20 cellular contexts compared by ENCODE assay signal in genomic region chr5:177343777-177344176, GRCh38. TPM values are rescaled to one million over a fixed set of nuclear protein-coding genes. Genes with fewer than 3 reads are reported as not detected.
A peak's percentile ranks its signal among the peaks of the same experiment; 100 is the strongest.
DNase-seq lines count a peak whose midpoint lies in the region; ATAC-seq and TF ChIP-seq lines count a peak whose summit lies in the region.
"Had no signal": no experiment of that assay in that cellular context is flagged by ENCODE, and none has a peak within 500 bp of the region (broad histone marks: within the 10 kb centered on the region; RNA-seq: fewer than 3 reads in every experiment).

No MANE protein-coding gene starts in this region.

- intact Hi-C loops in activated T-helper 2 cell treated with anti-CD3 and anti-CD28 coated beads, Interferon-gamma antibody, Interleukin-2, Interleukin-4, amounts not matched to agents 10 μg/mL and 5 μg/mL and 100 μg/mL, durations not matched to agents 14 hours and 24 hours and 36 hours (cut with micrococcal nuclease) = no loop called here
- intact Hi-C loops in lower lobe of right lung (cut with DNase I) = no loop called here

- H3K4me1 Mint-ChIP-seq in T-helper 17 cell = peaks cover 21% of the 10 kb centered on the region
- H3K4me1 Mint-ChIP-seq in activated T-helper 2 cell treated with anti-CD3 and anti-CD28 coated beads, Interferon-gamma antibody, Interleukin-2, Interleukin-4, amounts not matched to agents 10 μg/mL and 5 μg/mL and 100 μg/mL, durations not matched to agents 14 hours and 24 hours and 36 hours (ENCODE audit: low read depth) = peaks cover 28% of the 10 kb centered on the region

- H3K9me3 Mint-ChIP-seq in activated T-helper 2 cell treated with anti-CD3 and anti-CD28 coated beads, Interferon-gamma antibody, Interleukin-2, Interleukin-4, amounts not matched to agents 10 μg/mL and 5 μg/mL and 100 μg/mL, durations not matched to agents 14 hours and 24 hours and 36 hours = peaks cover 5% of the 10 kb centered on the region
- H3K9me3 Mint-ChIP-seq: IgD-negative memory B cell had no signal

- no peaks in the 10 kb centered on the region for H3K27me3 Mint-ChIP-seq in T-helper 17 cell
- no peaks in the 10 kb centered on the region for H3K27me3 Mint-ChIP-seq in activated T-helper 2 cell treated with anti-CD3 and anti-CD28 coated beads, Interferon-gamma antibody, Interleukin-2, Interleukin-4, amounts not matched to agents 10 μg/mL and 5 μg/mL and 100 μg/mL, durations not matched to agents 14 hours and 24 hours and 36 hours (ENCODE audit: low read depth)
- H3K27me3 Mint-ChIP-seq: CD4-positive, alpha-beta memory T cell; IgD-negative memory B cell had no signal

- no peak overlapping the region for H3K4me3 Mint-ChIP-seq in T-helper 17 cell
- no peak overlapping the region for H3K4me3 Mint-ChIP-seq in activated T-helper 2 cell treated with anti-CD3 and anti-CD28 coated beads, Interferon-gamma antibody, Interleukin-2, Interleukin-4, amounts not matched to agents 10 μg/mL and 5 μg/mL and 100 μg/mL, durations not matched to agents 14 hours and 24 hours and 36 hours (ENCODE audit: low read depth)
- H3K4me3 Mint-ChIP-seq: CD4-positive, alpha-beta memory T cell; IgD-negative memory B cell had no signal

- H3K27ac Mint-ChIP-seq in T-helper 17 cell = peak overlapping the region; percentile 49
- H3K27ac Mint-ChIP-seq in activated T-helper 2 cell treated with anti-CD3 and anti-CD28 coated beads, Interferon-gamma antibody, Interleukin-2, Interleukin-4, amounts not matched to agents 10 μg/mL and 5 μg/mL and 100 μg/mL, durations not matched to agents 14 hours and 24 hours and 36 hours = peak overlapping the region; percentile 6
- H3K27ac Mint-ChIP-seq: CD4-positive, alpha-beta memory T cell; IgD-negative memory B cell had no signal

- no peak overlapping the region for H3K4me3 ChIP-seq in lower lobe of right lung
- H3K4me3 ChIP-seq: SJSA1 had no signal

- ATAC-seq in T-helper 17 cell (no peak), lower lobe of right lung (no peak), GM19023 (IDR thresholded peaks at IDR 0.05; ENCODE audit: unreplicated experiment) (no peak), GM21723 (IDR thresholded peaks at IDR 0.05; ENCODE audit: unreplicated experiment) (no peak)

- H3K27me3 ChIP-seq in lower lobe of right lung (ENCODE audit: low read depth) = no peaks in the 10 kb centered on the region
- H3K27me3 ChIP-seq: SJSA1 had no signal

- H3K9me3 ChIP-seq in T-helper 17 cell (ENCODE audit: control insufficient read depth, low read length, poor library complexity, severe bottlenecking) = no peaks in the 10 kb centered on the region
- H3K9me3 ChIP-seq in lower lobe of right lung = no peaks in the 10 kb centered on the region
- H3K9me3 ChIP-seq: SJSA1 had no signal

- peaks cover 21% of the 10 kb centered on the region for H3K4me1 ChIP-seq in lower lobe of right lung
- H3K4me1 ChIP-seq: SJSA1 had no signal

- no peak for DNase-seq in T-helper 17 cell
- DNase-seq in activated T-helper 2 cell treated with anti-CD3 and anti-CD28 coated beads, Interferon-gamma antibody, Interleukin-2, Interleukin-4, amounts not matched to agents 10 μg/mL and 5 μg/mL and 100 μg/mL, durations not matched to agents 14 hours and 24 hours and 36 hours (ENCODE audit: low spot score) = no peak
- DNase-seq in lower lobe of right lung = peak; percentile 10
- DNase-seq: C1 segment of cervical spinal cord; CD4-positive, alpha-beta memory T cell; COR-L47; DMS53; GOT3; HCEC 1CT; NCI-H1048; NCI-H1417; NCI-H1694; NCI-H2029 treated with DMSO at 0.1 percent for 48 hours; NCI-H526 treated with DMSO at 0.1 percent for 48 hours; Right ventricle myocardium superior; RPMI8226 had no signal

- H3K36me3 ChIP-seq in lower lobe of right lung = peaks cover 75% of the 10 kb centered on the region

- peaks cover 3% of the 10 kb centered on the region for H3K36me3 Mint-ChIP-seq in T-helper 17 cell (ENCODE audit: low read depth)
- peaks cover 56% of the 10 kb centered on the region for H3K36me3 Mint-ChIP-seq in activated T-helper 2 cell treated with anti-CD3 and anti-CD28 coated beads, Interferon-gamma antibody, Interleukin-2, Interleukin-4, amounts not matched to agents 10 μg/mL and 5 μg/mL and 100 μg/mL, durations not matched to agents 14 hours and 24 hours and 36 hours (ENCODE audit: low read depth)

- H3K27ac ChIP-seq in lower lobe of right lung = no peak overlapping the region
- H3K27ac ChIP-seq: SJSA1 had no signal

- TF ChIP-seq CTCF in lower lobe of right lung (IDR thresholded peaks at IDR 0.05) = no peak

RNA-seq across cellular contexts. Expression of gene LMAN2, which starts 7.7 kb away (rescaled TPM):
- total RNA-seq in T-helper 17 cell (10 to 100 TPM; 75.5 to 89.8 TPM), lower lobe of right lung (108 TPM)
- total RNA-seq in activated T-helper 2 cell treated with anti-CD3 and anti-CD28 coated beads, Interferon-gamma antibody, Interleukin-2, Interleukin-4, amounts not matched to agents 10 μg/mL and 5 μg/mL and 100 μg/mL, durations not matched to agents 14 hours and 24 hours and 36 hours = 130 and 137 TPM in 2 replicates

RNA-seq across cellular contexts. Expression of gene RGS14, which starts 13.9 kb away (rescaled TPM):
- 100 to 1,000 TPM in 1 of 2 donors, 10 to 100 TPM in 1; 76.7 to 110 TPM for total RNA-seq in T-helper 17 cell
- total RNA-seq in activated T-helper 2 cell treated with anti-CD3 and anti-CD28 coated beads, Interferon-gamma antibody, Interleukin-2, Interleukin-4, amounts not matched to agents 10 μg/mL and 5 μg/mL and 100 μg/mL, durations not matched to agents 14 hours and 24 hours and 36 hours = 36.2 and 40.5 TPM in 2 replicates
- total RNA-seq in lower lobe of right lung = 16.2 TPM

RNA-seq across cellular contexts. Expression of gene MXD3, which starts 32.1 kb away (rescaled TPM):
- 10 to 100 TPM in 1 of 2 donors, 1 to 10 TPM in 1; 8.7 to 11.8 TPM for total RNA-seq in T-helper 17 cell
- 12.8 and 13.9 TPM in 2 replicates for total RNA-seq in activated T-helper 2 cell treated with anti-CD3 and anti-CD28 coated beads, Interferon-gamma antibody, Interleukin-2, Interleukin-4, amounts not matched to agents 10 μg/mL and 5 μg/mL and 100 μg/mL, durations not matched to agents 14 hours and 24 hours and 36 hours
- total RNA-seq in lower lobe of right lung = 10.8 TPM

RNA-seq across cellular contexts. Expression of gene PRELID1, which starts 40.2 kb away (rescaled TPM):
- 10 to 100 TPM; 44.9 to 55.8 TPM for total RNA-seq in T-helper 17 cell
- 223 and 229 TPM in 2 replicates for total RNA-seq in activated T-helper 2 cell treated with anti-CD3 and anti-CD28 coated beads, Interferon-gamma antibody, Interleukin-2, Interleukin-4, amounts not matched to agents 10 μg/mL and 5 μg/mL and 100 μg/mL, durations not matched to agents 14 hours and 24 hours and 36 hours
- 101 TPM for total RNA-seq in lower lobe of right lung

RNA-seq across cellular contexts. Expression of gene RAB24, which starts 40.3 kb away (rescaled TPM):
- total RNA-seq in T-helper 17 cell = 10 to 100 TPM in 1 of 2 donors, 1 to 10 TPM in 1; 8.8 to 17.6 TPM
- 17.7 and 19.0 TPM in 2 replicates for total RNA-seq in activated T-helper 2 cell treated with anti-CD3 and anti-CD28 coated beads, Interferon-gamma antibody, Interleukin-2, Interleukin-4, amounts not matched to agents 10 μg/mL and 5 μg/mL and 100 μg/mL, durations not matched to agents 14 hours and 24 hours and 36 hours
- 41.6 TPM for total RNA-seq in lower lobe of right lung
